In genomic region chr9:19104528-19105282, GRCh38 we compare ENCODE assay signal across 13 cellular contexts. TPM values are rescaled to one million over a fixed set of nuclear protein-coding genes. Genes with fewer than 3 reads are reported as not detected.
DNase-seq lines count a peak whose midpoint lies in the region; ATAC-seq and TF ChIP-seq lines count a peak whose summit lies in the region.
"Had no signal": no experiment of that assay in that cellular context is flagged by ENCODE, and none has a peak within 500 bp of the region (broad histone marks: within the 10 kb centered on the region; RNA-seq: fewer than 3 reads in every experiment).

No MANE protein-coding gene starts in this region.

- 32 to 33% methylated on average over 13 of the region's 13 CpGs for WGBS in GM23248 (ENCODE audit: low coverage in 1 of 2, low lambda C conversion rate in 2 of 2, missing lambda C conversion rate in 2 of 2), 2 experiments

- peak overlapping the region; percentile 79 for H2AFZ ChIP-seq in GM23248

- H3K4me1 Mint-ChIP-seq in progenitor cell of endocrine pancreas (ENCODE audit: low read depth), result peaks cover 14% of the 10 kb centered on the region

- no peaks in the 10 kb centered on the region for H4K20me1 ChIP-seq in GM23248 (ENCODE audit: insufficient read depth)

- DNase-seq in GM23248 (peak; percentile 43), NCI-H524 treated with DMSO at 0.1 percent for 48 hours (lab: John Stamatoyannopoulos, UW) (peak; percentile 80), epidermal melanocyte (ENCODE audit: insufficient read length, low spot score) (peak; percentile 37), progenitor cell of endocrine pancreas (ENCODE audit: low spot score, unreplicated experiment) (no peak), ascending aorta (ENCODE audit: low spot score in 2 of 2) (no peak), GM20000 (ENCODE audit: low spot score) (no peak), cerebellar cortex (ENCODE audit: low spot score) (no peak)
- DNase-seq: COR-L47, NCI-H2081 treated with DMSO at 0.1 percent for 48 hours, T-helper 1 cell had no signal

- no peak overlapping the region for H3K4me3 ChIP-seq in GM23248
- no peak overlapping the region for H3K4me3 ChIP-seq in ascending aorta
- H3K4me3 ChIP-seq: right atrium auricular region had no signal

- H3K27me3 Mint-ChIP-seq in progenitor cell of endocrine pancreas, result no peaks in the 10 kb centered on the region
- H3K27me3 Mint-ChIP-seq: activated T-helper 17 cell treated with anti-CD3 and anti-CD28 coated beads, Interleukin-2, amount 50 U/mL, for 72 hours had no signal

- no peaks in the 10 kb centered on the region for H3K9me3 ChIP-seq in GM23248 (ENCODE audit: low read depth)
- H3K9me3 ChIP-seq in ascending aorta, result no peaks in the 10 kb centered on the region
- H3K9me3 ChIP-seq: right atrium auricular region had no signal

- H3K9me3 Mint-ChIP-seq in progenitor cell of endocrine pancreas (ENCODE audit: low read depth), result no peaks in the 10 kb centered on the region
- H3K9me3 Mint-ChIP-seq: activated T-helper 17 cell treated with anti-CD3 and anti-CD28 coated beads, Interleukin-2, amount 50 U/mL, for 72 hours had no signal

- TF ChIP-seq CTCF in progenitor cell of endocrine pancreas (IDR thresholded peaks at IDR 0.05; ENCODE audit: unreplicated experiment) (no peak), ascending aorta (IDR thresholded peaks at IDR 0.05) (no peak), GM20000 (IDR thresholded peaks at IDR 0.05; ENCODE audit: extremely low read depth, missing control alignments) (no peak)

- peak overlapping the region; percentile 39 for H3K27ac ChIP-seq in GM23248
- H3K27ac ChIP-seq in ascending aorta, result no peak overlapping the region
- H3K27ac ChIP-seq: right atrium auricular region had no signal

- H3K27ac Mint-ChIP-seq in progenitor cell of endocrine pancreas, result peak overlapping the region; percentile 84
- H3K27ac Mint-ChIP-seq: activated T-helper 17 cell treated with anti-CD3 and anti-CD28 coated beads, Interleukin-2, amount 50 U/mL, for 72 hours had no signal

- H3K4me3 Mint-ChIP-seq in progenitor cell of endocrine pancreas (ENCODE audit: low read depth), result no peak overlapping the region

- H3F3A ChIP-seq in GM23248 (ENCODE audit: insufficient read depth), result 0 out of 2 replicates have a peak, but pooled peaks cover 13% of the 10 kb centered on the region

- peaks cover 28% of the 10 kb centered on the region for H3K79me2 ChIP-seq in GM23248 (ENCODE audit: insufficient read depth)

- H3K36me3 ChIP-seq in GM23248 (ENCODE audit: low read depth) (no peaks in the 10 kb centered on the region), ascending aorta (no peaks in the 10 kb centered on the region)
- H3K36me3 ChIP-seq: right atrium auricular region had no signal

- 0 out of 2 replicates have a peak overlapping the region, but pooled peaks have one; percentile 19 for H3K9ac ChIP-seq in GM23248

- no peaks in the 10 kb centered on the region for H3K9me2 ChIP-seq in GM23248 (ENCODE audit: insufficient read depth)

- in situ Hi-C loops in GM23248 (cut with MboI), result no loop called here

- H3K36me3 Mint-ChIP-seq in progenitor cell of endocrine pancreas (ENCODE audit: insufficient read depth), result no peaks in the 10 kb centered on the region

- H3K4me1 ChIP-seq in GM23248 (ENCODE audit: insufficient read depth), result peaks cover 11% of the 10 kb centered on the region
- H3K4me1 ChIP-seq in ascending aorta, result peaks cover 10 to 11% of the 10 kb centered on the region in 2 donors

- H3K4me2 ChIP-seq in GM23248 (ENCODE audit: unreplicated experiment), result no peak overlapping the region

- intact Hi-C loops in ascending aorta (cut with DNase I), result loop anchor here (10.0 kb wide), 1 partner anchor 280 kb away; the partner anchor contains the start of gene RPS6

- H3K27me3 ChIP-seq in GM23248 (replicated peaks; ENCODE audit: insufficient read depth), result no peaks in the 10 kb centered on the region
- no peaks in the 10 kb centered on the region for H3K27me3 ChIP-seq in ascending aorta
- H3K27me3 ChIP-seq: right atrium auricular region had no signal

- ATAC-seq in GM21367 (IDR thresholded peaks at IDR 0.05; ENCODE audit: unreplicated experiment), result no peak
- ATAC-seq: activated T-helper 17 cell treated with anti-CD3 and anti-CD28 coated beads, Interleukin-2, amount 50 U/mL, for 72 hours had no signal

RNA-seq across cellular contexts. Expression of gene HAUS6, which starts 2.0 kb away (rescaled TPM):
- 9.4 and 12.5 TPM in 2 replicates for total RNA-seq in GM23248 (2014; rRNA removed; shearing (Covaris generic))
- polyA plus RNA-seq in GM23248 (2016; fragmentation: Nextera tagmentation; extraction: Ambion mirVana), result 7.0 and 7.7 TPM in 2 replicates
- total RNA-seq in progenitor cell of endocrine pancreas (17.4 and 17.6 TPM in 2 replicates), ascending aorta (3.4 TPM)

RNA-seq across cellular contexts. Expression of gene PLIN2, which starts 22.6 kb away (rescaled TPM):
- 114 and 120 TPM in 2 replicates for total RNA-seq in GM23248 (2014; rRNA removed; shearing (Covaris generic))
- 136 and 141 TPM in 2 replicates for polyA plus RNA-seq in GM23248 (2016; fragmentation: Nextera tagmentation; extraction: Ambion mirVana)
- 98.1 and 99.5 TPM in 2 replicates for total RNA-seq in progenitor cell of endocrine pancreas
- total RNA-seq in ascending aorta, result 132 TPM

RNA-seq across cellular contexts. Expression of gene RRAGA, which starts 55.5 kb away (rescaled TPM):
- total RNA-seq in GM23248 (2014; rRNA removed; shearing (Covaris generic)), result 53.1 and 53.3 TPM in 2 replicates
- 217 TPM in 2 replicates for polyA plus RNA-seq in GM23248 (2016; fragmentation: Nextera tagmentation; extraction: Ambion mirVana)
- total RNA-seq in progenitor cell of endocrine pancreas (52.6 and 53.3 TPM in 2 replicates), ascending aorta (57.3 TPM)

Comparison
In these comparisons a context has a peak if more than half of its experiments do, and no peak if none do; other contexts are left out.
1. DNase-seq: peak in GM23248 (single experiment), NCI-H524 treated with DMSO at 0.1 percent for 48 hours (single experiment) and epidermal melanocyte (single experiment); none in progenitor cell of endocrine pancreas (single experiment), ascending aorta (0 of 2), GM20000 (single experiment) and cerebellar cortex (single experiment).